Comparison of ENCODE assay signal across 1 cellular context in genomic region chr18:74595425-74595824, GRCh38.
TF ChIP-seq lines count a peak whose summit lies in the region.

No MANE protein-coding gene starts in this region.

TF ChIP-seq in A549, 52 proteins besides CTCF, POLR2A, EP300 and RAD21 (continued from another document):
- TF ChIP-seq ATOH8 (CRISPR knock-in tag; IDR thresholded peaks at IDR 0.05; ENCODE audit: low read depth), result no peak
- TF ChIP-seq FOSB (CRISPR knock-in tag; IDR thresholded peaks at IDR 0.05), result no peak
TF ChIP-seq in A549: peak in this region for 0.
